1 cellular context compared by ENCODE assay signal in genomic region chr16:9297437-9298113, GRCh38.
TF ChIP-seq lines count a peak whose summit lies in the region.

No MANE protein-coding gene starts in this region.

TF ChIP-seq in K562, 482 proteins besides CTCF, POLR2A, EP300 and RAD21 (continued from another document and continues in another):
- peak; percentile 72 for TF ChIP-seq SMC3 (conservative IDR thresholded peaks at IDR 0.05; ENCODE audit: insufficient read depth, low read depth, low read length)
- TF ChIP-seq GTF2E2 (tag; IDR thresholded peaks at IDR 0.05): no peak
- TF ChIP-seq YY1 (IDR thresholded peaks at IDR 0.05; ENCODE audit: borderline replicate concordance in 1 of 3, control insufficient read depth in 1 of 3, extremely low read depth in 1 of 3, insufficient read depth in 3 of 3, insufficient read length in 1 of 3, insufficient replicate concordance in 2 of 3, low read depth in 1 of 3, low read length in 2 of 3): peak in 1 of 3 experiments; percentile 80
- TF ChIP-seq MGA (IDR thresholded peaks at IDR 0.05): peak; percentile 28; the same call in 1 of the 2 replicates
- no peak for TF ChIP-seq KLF1 (tag; IDR thresholded peaks at IDR 0.05)
- no peak for TF ChIP-seq ARHGAP35 (IDR thresholded peaks at IDR 0.05; ENCODE audit: partially characterized antibody)
- TF ChIP-seq LARP7 (IDR thresholded peaks at IDR 0.05): no peak
- peak; percentile 66 for TF ChIP-seq L3MBTL2 (IDR thresholded peaks at IDR 0.05)
- peak; percentile 93 for TF ChIP-seq USF2 (CRISPR knock-in tag; IDR thresholded peaks at IDR 0.05)
- TF ChIP-seq E2F6 (IDR thresholded peaks at IDR 0.05; ENCODE audit: borderline replicate concordance in 1 of 2, extremely low read depth in 1 of 2, insufficient read depth in 1 of 2, insufficient read length in 1 of 2, low read depth in 1 of 2, low read length in 1 of 2, poor library complexity in 1 of 2, severe bottlenecking in 1 of 2): peak in 1 of 2 experiments; percentile 74
- peak; percentile 79 for TF ChIP-seq CHAMP1 (IDR thresholded peaks at IDR 0.05)
- peak; percentile 13 for TF ChIP-seq SP2 (IDR thresholded peaks at IDR 0.05; ENCODE audit: extremely low read depth, low read depth, low read length, poor library complexity, severe bottlenecking)
- peak; percentile 40 for TF ChIP-seq TFE3 (CRISPR knock-in tag; IDR thresholded peaks at IDR 0.05)
- TF ChIP-seq HLTF (IDR thresholded peaks at IDR 0.05): no peak
- peak; percentile 61 for TF ChIP-seq DEAF1 (CRISPR knock-in tag; IDR thresholded peaks at IDR 0.05)
- no peak for TF ChIP-seq CCNT2 (IDR thresholded peaks at IDR 0.05; ENCODE audit: borderline replicate concordance, extremely low read depth, insufficient read length, low read depth, low read length)
- peak; percentile 54; the same call in 1 of the 2 replicates for TF ChIP-seq KLF16 (IDR thresholded peaks at IDR 0.05)
- TF ChIP-seq HMBOX1 (IDR thresholded peaks at IDR 0.05): no peak
- no peak for TF ChIP-seq ATF1 (CRISPR knock-in tag; IDR thresholded peaks at IDR 0.05)
- TF ChIP-seq ATF1 (tag; IDR thresholded peaks at IDR 0.05): 0 out of 2 replicates have a peak, but pooled peaks have one; percentile 27
- no peak for TF ChIP-seq MLLT1 (IDR thresholded peaks at IDR 0.05)
- no peak for TF ChIP-seq ARID4B (CRISPR knock-in tag; IDR thresholded peaks at IDR 0.05)
- no peak for TF ChIP-seq ZKSCAN3 (CRISPR knock-in tag; IDR thresholded peaks at IDR 0.05)
- TF ChIP-seq CBFA2T2 (conservative IDR thresholded peaks at IDR 0.05): peak; percentile 41; the same call in 1 of the 2 replicates
